ENCODE assay signal across 2 cellular contexts in genomic region chr7:107799645-107800264, GRCh38.
A peak's percentile ranks its signal among the peaks of the same experiment; 100 is the strongest.
TF ChIP-seq lines count a peak whose summit lies in the region.

No MANE protein-coding gene starts in this region.

TF ChIP-seq in endothelial cell of umbilical vein, 7 proteins besides CTCF, POLR2A, EP300 and RAD21:
- TF ChIP-seq JUN (IDR thresholded peaks at IDR 0.05; ENCODE audit: borderline replicate concordance, insufficient read depth, insufficient read length, low read depth), result no peak
- no peak for TF ChIP-seq POLR2AphosphoS5 (IDR thresholded peaks at IDR 0.05; ENCODE audit: insufficient read depth, low read depth, low read length)
- TF ChIP-seq EZH2 (IDR thresholded peaks at IDR 0.05; ENCODE audit: borderline replicate concordance, low read depth, low read length, severe bottlenecking), result no peak
- TF ChIP-seq MAX (IDR thresholded peaks at IDR 0.05; ENCODE audit: insufficient read depth, insufficient read length), result no peak
- TF ChIP-seq FOS (IDR thresholded peaks at IDR 0.05; ENCODE audit: borderline replicate concordance, insufficient read depth, low read length), result no peak
- no peak for TF ChIP-seq MYC (IDR thresholded peaks at IDR 0.05; ENCODE audit: low read depth, low read length)

TF ChIP-seq in HepG2, 621 proteins besides CTCF, POLR2A, EP300 and RAD21:
- TF ChIP-seq TFAP4 (IDR thresholded peaks at IDR 0.05; ENCODE audit: borderline replicate concordance, low read depth) (peak; percentile 78; the same call in 1 of the 2 replicates), SAP130 (CRISPR knock-in tag; IDR thresholded peaks at IDR 0.05; ENCODE audit: low read depth) (peak; percentile 35; the same call in 1 of the 2 replicates), MEF2D (CRISPR knock-in tag; IDR thresholded peaks at IDR 0.05) (peak; percentile 48; the same call in 1 of the 2 replicates), ARNT2 (CRISPR knock-in tag; IDR thresholded peaks at IDR 0.05; ENCODE audit: low read depth) (no peak), CHCHD3 (CRISPR knock-in tag; IDR thresholded peaks at IDR 0.05) (no peak), PAXIP1 (CRISPR knock-in tag; conservative IDR thresholded peaks at IDR 0.05) (0 out of 2 replicates have a peak, but pooled peaks have one; percentile 22), ZNF331 (CRISPR knock-in tag; IDR thresholded peaks at IDR 0.05) (no peak)
